1 cellular context compared by ENCODE assay signal in the genomic region with DNA sequence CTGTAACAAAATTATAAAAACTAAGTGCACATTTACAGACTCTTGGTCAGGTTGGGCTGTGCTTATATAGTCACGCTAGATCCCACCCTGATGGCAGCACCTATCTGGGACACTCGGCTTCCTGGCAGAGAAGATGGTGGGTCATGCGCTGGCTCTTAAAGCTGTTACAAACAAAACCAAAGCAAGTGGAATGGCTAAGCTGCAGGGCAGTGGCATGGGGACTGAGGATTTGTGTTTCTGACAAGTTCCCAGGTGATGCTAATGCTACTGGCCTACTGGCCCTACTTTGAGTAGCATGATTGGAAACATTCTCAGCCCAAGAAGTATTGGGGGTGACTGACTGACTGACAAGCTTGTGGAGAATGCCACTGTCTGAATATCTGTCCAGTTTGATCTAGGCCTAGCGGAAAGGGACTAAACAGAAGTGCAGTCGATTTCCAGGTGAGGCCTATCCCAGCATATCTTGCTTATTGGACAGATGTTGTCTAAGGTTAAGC.
A peak's percentile ranks its signal among the peaks of the same experiment; 100 is the strongest.
TF ChIP-seq lines count a peak whose summit lies in the region.

No MANE protein-coding gene starts in this region.

TF ChIP-seq in K562, 482 proteins besides CTCF, POLR2A, EP300 and RAD21:
- TF ChIP-seq GABPB1 (CRISPR knock-in tag; IDR thresholded peaks at IDR 0.05) (0 out of 2 replicates have a peak, but pooled peaks have one; percentile 22), SMAD4 (CRISPR knock-in tag; conservative IDR thresholded peaks at IDR 0.05) (no peak), HNRNPK (IDR thresholded peaks at IDR 0.05; ENCODE audit: low read depth, low read length, poor library complexity, severe bottlenecking) (no peak), ILF3 (IDR thresholded peaks at IDR 0.05; ENCODE audit: borderline replicate concordance) (0 out of 2 replicates have a peak, but pooled peaks have one; percentile 10), SMARCA5 (IDR thresholded peaks at IDR 0.05) (no peak), POLR2AphosphoS2 (IDR thresholded peaks at IDR 0.05; ENCODE audit: low read length) (peak; percentile 82), NCOA6 (IDR thresholded peaks at IDR 0.05) (no peak), SMC3 (conservative IDR thresholded peaks at IDR 0.05; ENCODE audit: insufficient read depth, low read depth, low read length) (no peak), KAT8 (IDR thresholded peaks at IDR 0.05; ENCODE audit: low read depth) (no peak), NFATC3 (IDR thresholded peaks at IDR 0.05) (no peak), SUPT5H (IDR thresholded peaks at IDR 0.05) (peak; percentile 63; the same call in 1 of the 2 replicates), CREB1 (IDR thresholded peaks at IDR 0.05) (no peak), CREB1 (CRISPR knock-in tag; IDR thresholded peaks at IDR 0.05) (0 out of 2 replicates have a peak, but pooled peaks have one; percentile 15), POLR2AphosphoS5 (IDR thresholded peaks at IDR 0.05; ENCODE audit: control insufficient read depth, insufficient read depth, low read depth, low read length) (peak; percentile 32; the same call in 1 of the 2 replicates), POLR2B (IDR thresholded peaks at IDR 0.05; ENCODE audit: low read depth, partially characterized antibody) (peak; percentile 46), RBFOX2 (IDR thresholded peaks at IDR 0.05; ENCODE audit: low read depth, low read length) (peak; percentile 24; the same call in 1 of the 2 replicates)
- TF ChIP-seq, protein P1, sequence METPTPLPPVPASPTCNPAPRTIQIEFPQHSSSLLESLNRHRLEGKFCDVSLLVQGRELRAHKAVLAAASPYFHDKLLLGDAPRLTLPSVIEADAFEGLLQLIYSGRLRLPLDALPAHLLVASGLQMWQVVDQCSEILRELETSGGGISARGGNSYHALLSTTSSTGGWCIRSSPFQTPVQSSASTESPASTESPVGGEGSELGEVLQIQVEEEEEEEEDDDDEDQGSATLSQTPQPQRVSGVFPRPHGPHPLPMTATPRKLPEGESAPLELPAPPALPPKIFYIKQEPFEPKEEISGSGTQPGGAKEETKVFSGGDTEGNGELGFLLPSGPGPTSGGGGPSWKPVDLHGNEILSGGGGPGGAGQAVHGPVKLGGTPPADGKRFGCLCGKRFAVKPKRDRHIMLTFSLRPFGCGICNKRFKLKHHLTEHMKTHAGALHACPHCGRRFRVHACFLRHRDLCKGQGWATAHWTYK (CRISPR knock-in tag; IDR thresholded peaks at IDR 0.05) = no peak
- TF ChIP-seq, protein P2, sequence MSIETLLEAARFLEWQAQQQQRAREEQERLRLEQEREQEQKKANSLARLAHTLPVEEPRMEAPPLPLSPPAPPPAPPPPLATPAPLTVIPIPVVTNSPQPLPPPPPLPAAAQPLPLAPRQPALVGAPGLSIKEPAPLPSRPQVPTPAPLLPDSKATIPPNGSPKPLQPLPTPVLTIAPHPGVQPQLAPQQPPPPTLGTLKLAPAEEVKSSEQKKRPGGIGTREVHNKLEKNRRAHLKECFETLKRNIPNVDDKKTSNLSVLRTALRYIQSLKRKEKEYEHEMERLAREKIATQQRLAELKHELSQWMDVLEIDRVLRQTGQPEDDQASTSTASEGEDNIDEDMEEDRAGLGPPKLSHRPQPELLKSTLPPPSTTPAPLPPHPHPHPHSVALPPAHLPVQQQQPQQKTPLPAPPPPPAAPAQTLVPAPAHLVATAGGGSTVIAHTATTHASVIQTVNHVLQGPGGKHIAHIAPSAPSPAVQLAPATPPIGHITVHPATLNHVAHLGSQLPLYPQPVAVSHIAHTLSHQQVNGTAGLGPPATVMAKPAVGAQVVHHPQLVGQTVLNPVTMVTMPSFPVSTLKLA (conservative IDR thresholded peaks at IDR 0.05) = no peak
- TF ChIP-seq, protein P3, sequence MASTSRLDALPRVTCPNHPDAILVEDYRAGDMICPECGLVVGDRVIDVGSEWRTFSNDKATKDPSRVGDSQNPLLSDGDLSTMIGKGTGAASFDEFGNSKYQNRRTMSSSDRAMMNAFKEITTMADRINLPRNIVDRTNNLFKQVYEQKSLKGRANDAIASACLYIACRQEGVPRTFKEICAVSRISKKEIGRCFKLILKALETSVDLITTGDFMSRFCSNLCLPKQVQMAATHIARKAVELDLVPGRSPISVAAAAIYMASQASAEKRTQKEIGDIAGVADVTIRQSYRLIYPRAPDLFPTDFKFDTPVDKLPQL (IDR thresholded peaks at IDR 0.05; ENCODE audit: extremely low read depth, insufficient read length) = no peak
- TF ChIP-seq, protein P4, sequence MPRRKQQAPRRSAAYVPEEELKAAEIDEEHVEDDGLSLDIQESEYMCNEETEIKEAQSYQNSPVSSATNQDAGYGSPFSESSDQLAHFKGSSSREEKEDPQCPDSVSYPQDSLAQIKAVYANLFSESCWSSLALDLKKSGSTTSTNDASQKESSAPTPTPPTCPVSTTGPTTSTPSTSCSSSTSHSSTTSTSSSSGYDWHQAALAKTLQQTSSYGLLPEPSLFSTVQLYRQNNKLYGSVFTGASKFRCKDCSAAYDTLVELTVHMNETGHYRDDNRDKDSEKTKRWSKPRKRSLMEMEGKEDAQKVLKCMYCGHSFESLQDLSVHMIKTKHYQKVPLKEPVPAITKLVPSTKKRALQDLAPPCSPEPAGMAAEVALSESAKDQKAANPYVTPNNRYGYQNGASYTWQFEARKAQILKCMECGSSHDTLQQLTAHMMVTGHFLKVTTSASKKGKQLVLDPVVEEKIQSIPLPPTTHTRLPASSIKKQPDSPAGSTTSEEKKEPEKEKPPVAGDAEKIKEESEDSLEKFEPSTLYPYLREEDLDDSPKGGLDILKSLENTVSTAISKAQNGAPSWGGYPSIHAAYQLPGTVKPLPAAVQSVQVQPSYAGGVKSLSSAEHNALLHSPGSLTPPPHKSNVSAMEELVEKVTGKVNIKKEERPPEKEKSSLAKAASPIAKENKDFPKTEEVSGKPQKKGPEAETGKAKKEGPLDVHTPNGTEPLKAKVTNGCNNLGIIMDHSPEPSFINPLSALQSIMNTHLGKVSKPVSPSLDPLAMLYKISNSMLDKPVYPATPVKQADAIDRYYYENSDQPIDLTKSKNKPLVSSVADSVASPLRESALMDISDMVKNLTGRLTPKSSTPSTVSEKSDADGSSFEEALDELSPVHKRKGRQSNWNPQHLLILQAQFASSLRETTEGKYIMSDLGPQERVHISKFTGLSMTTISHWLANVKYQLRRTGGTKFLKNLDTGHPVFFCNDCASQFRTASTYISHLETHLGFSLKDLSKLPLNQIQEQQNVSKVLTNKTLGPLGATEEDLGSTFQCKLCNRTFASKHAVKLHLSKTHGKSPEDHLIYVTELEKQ (CRISPR knock-in tag; IDR thresholded peaks at IDR 0.05) = no peak
